ENCODE assay signal across 1 cellular context in genomic region chr1:172265905-172266304, GRCh38.
TF ChIP-seq lines count a peak whose summit lies in the region.

No MANE protein-coding gene starts in this region.

TF ChIP-seq in A549, 52 proteins besides CTCF, POLR2A, EP300 and RAD21 (continued from another document):
- TF ChIP-seq MAZ (IDR thresholded peaks at IDR 0.05; ENCODE audit: borderline replicate concordance, low read depth, low read length), result no peak
- TF ChIP-seq HEYL (CRISPR knock-in tag; IDR thresholded peaks at IDR 0.05), result no peak
